ENCODE assay signal across 19 cellular contexts in genomic region chr2:211512746-211513145, GRCh38.
"Had no signal": no experiment of that assay in that cellular context is flagged by ENCODE, and none has a peak within 500 bp of the region (broad histone marks: within the 10 kb centered on the region; RNA-seq: fewer than 3 reads in every experiment).

No MANE protein-coding gene starts in this region.

- H3K4me1 Mint-ChIP-seq: activated CD4-positive, alpha-beta T cell treated with anti-CD3 and anti-CD28 coated beads for 36 hours; activated naive CD8-positive, alpha-beta T cell treated with anti-CD3 and anti-CD28 coated beads for 36 hours; stimulated activated effector memory CD8-positive, alpha-beta T cell treated with anti-CD3 and anti-CD28 coated beads, Interleukin-12 subunit alpha, Interleukin-12 subunit beta, amount 100 ng/mL, for 72 hours had no signal

- H3K36me3 Mint-ChIP-seq: activated CD4-positive, alpha-beta memory T cell treated with anti-CD3 and anti-CD28 coated beads for 36 hours; activated naive CD8-positive, alpha-beta T cell treated with anti-CD3 and anti-CD28 coated beads for 36 hours; stimulated activated effector memory CD8-positive, alpha-beta T cell treated with anti-CD3 and anti-CD28 coated beads, Interleukin-12 subunit alpha, Interleukin-12 subunit beta, amount 100 ng/mL, for 72 hours had no signal

- H3K9me3 Mint-ChIP-seq: activated CD4-positive, alpha-beta memory T cell treated with anti-CD3 and anti-CD28 coated beads for 36 hours; activated T-helper 1 cell treated with anti-CD3 and anti-CD28 coated beads, Interleukin-12 subunit alpha, Interleukin-12 subunit beta, Interleukin-2, Interleukin-4 antibody, amounts not matched to agents 30 ng/mL and 10 ng/mL and 1 ng/mL, durations not matched to agents 14 hours and 24 hours and 36 hours; dendritic cell treated with granulocyte-macrophage colony-stimulating factor and Interleukin-4, amounts not matched to agents 40 ng/mL and 50 ng/mL, for 4 days; T-helper 2 cell treated with Interferon-gamma antibody and Interleukin-4, amounts not matched to agents 5 μg/mL and 100 μg/mL, for 36 hours had no signal

- ATAC-seq: activated CD4-positive, alpha-beta T cell treated with anti-CD3 and anti-CD28 coated beads for 36 hours; left lobe of liver; psoas muscle; stimulated activated effector memory CD8-positive, alpha-beta T cell treated with anti-CD3 and anti-CD28 coated beads, Interleukin-12 subunit alpha, Interleukin-12 subunit beta, amount 100 ng/mL, for 72 hours had no signal

- H3K27me3 Mint-ChIP-seq: activated CD4-positive, alpha-beta memory T cell treated with anti-CD3 and anti-CD28 coated beads for 36 hours; activated CD4-positive, alpha-beta T cell treated with anti-CD3 and anti-CD28 coated beads for 36 hours; activated naive CD8-positive, alpha-beta T cell treated with anti-CD3 and anti-CD28 coated beads for 36 hours; dendritic cell treated with granulocyte-macrophage colony-stimulating factor and Interleukin-4, amounts not matched to agents 40 ng/mL and 50 ng/mL, for 4 days had no signal

- DNase-seq: activated CD4-positive, alpha-beta memory T cell treated with anti-CD3 and anti-CD28 coated beads for 36 hours; activated CD4-positive, alpha-beta T cell treated with anti-CD3 and anti-CD28 coated beads for 36 hours; activated naive CD8-positive, alpha-beta T cell treated with anti-CD3 and anti-CD28 coated beads for 36 hours; activated T-cell treated with anti-CD3 and anti-CD28 coated beads for 4 hours; amniotic stem cell; effector CD8-positive, alpha-beta T cell; midbrain; psoas muscle; sigmoid colon; stimulated activated CD4-positive, alpha-beta T cell treated with anti-CD3 and anti-CD28 coated beads, Interleukin-4, amount 100 ng/mL, for 24 hours; stomach; upper lobe of left lung had no signal

- H3K4me3 Mint-ChIP-seq: activated CD4-positive, alpha-beta memory T cell treated with anti-CD3 and anti-CD28 coated beads for 36 hours; activated CD4-positive, alpha-beta T cell treated with anti-CD3 and anti-CD28 coated beads for 36 hours; activated naive CD8-positive, alpha-beta T cell treated with anti-CD3 and anti-CD28 coated beads for 36 hours; activated T-helper 1 cell treated with anti-CD3 and anti-CD28 coated beads, Interleukin-12 subunit alpha, Interleukin-12 subunit beta, Interleukin-2, Interleukin-4 antibody, amounts not matched to agents 30 ng/mL and 10 ng/mL and 1 ng/mL, durations not matched to agents 14 hours and 24 hours and 36 hours; dendritic cell treated with granulocyte-macrophage colony-stimulating factor and Interleukin-4, amounts not matched to agents 40 ng/mL and 50 ng/mL, for 4 days; stimulated activated effector memory CD8-positive, alpha-beta T cell treated with anti-CD3 and anti-CD28 coated beads, Interleukin-12 subunit alpha, Interleukin-12 subunit beta, amount 100 ng/mL, for 72 hours; T-helper 2 cell treated with Interferon-gamma antibody and Interleukin-4, amounts not matched to agents 5 μg/mL and 100 μg/mL, for 36 hours had no signal

- H3K27ac Mint-ChIP-seq: activated CD4-positive, alpha-beta memory T cell treated with anti-CD3 and anti-CD28 coated beads for 36 hours; activated CD4-positive, alpha-beta T cell treated with anti-CD3 and anti-CD28 coated beads for 36 hours; activated naive CD8-positive, alpha-beta T cell treated with anti-CD3 and anti-CD28 coated beads for 36 hours; activated T-helper 1 cell treated with anti-CD3 and anti-CD28 coated beads, Interleukin-12 subunit alpha, Interleukin-12 subunit beta, Interleukin-2, Interleukin-4 antibody, amounts not matched to agents 30 ng/mL and 10 ng/mL and 1 ng/mL, durations not matched to agents 14 hours and 24 hours and 36 hours; dendritic cell treated with granulocyte-macrophage colony-stimulating factor and Interleukin-4, amounts not matched to agents 40 ng/mL and 50 ng/mL, for 4 days; stimulated activated effector memory CD8-positive, alpha-beta T cell treated with anti-CD3 and anti-CD28 coated beads, Interleukin-12 subunit alpha, Interleukin-12 subunit beta, amount 100 ng/mL, for 72 hours; T-helper 2 cell treated with Interferon-gamma antibody and Interleukin-4, amounts not matched to agents 5 μg/mL and 100 μg/mL, for 36 hours had no signal

- H3K4me3 ChIP-seq: cardiac muscle cell, lung, psoas muscle, sigmoid colon, stomach, upper lobe of left lung had no signal
